ENCODE assay signal across 17 cellular contexts in genomic region chr4:98963538-98964433, GRCh38. TPM values are rescaled to one million over a fixed set of nuclear protein-coding genes. Genes with fewer than 3 reads are reported as not detected.
DNase-seq lines count a peak whose midpoint lies in the region; ATAC-seq and TF ChIP-seq lines count a peak whose summit lies in the region.
"Had no signal": no experiment of that assay in that cellular context is flagged by ENCODE, and none has a peak within 500 bp of the region (broad histone marks: within the 10 kb centered on the region; RNA-seq: fewer than 3 reads in every experiment).

No MANE protein-coding gene starts in this region.

- H3K4me1 ChIP-seq in SK-N-SH (ENCODE audit: control insufficient read depth in 1 of 2, insufficient read depth in 2 of 2, low read depth in 1 of 2, low read length in 1 of 2), result peaks cover 0 to 6% of the 10 kb centered on the region in 2 experiments; a peak in 1 of 4 replicates
- H3K4me1 ChIP-seq: BE2C had no signal

- H3K4me3 Mint-ChIP-seq in HFFc6, result peak overlapping the region; percentile 47; the same call in 1 of the 2 replicates
- no peak overlapping the region for H3K4me3 Mint-ChIP-seq in activated CD4-positive, alpha-beta memory T cell treated with anti-CD3 and anti-CD28 coated beads for 36 hours
- H3K4me3 Mint-ChIP-seq: memory B cell had no signal

- H3K36me3 ChIP-seq in SK-N-SH (replicated peaks in 1 of 2; ENCODE audit: control insufficient read depth in 1 of 2, insufficient read depth in 2 of 2, low read length in 1 of 2), result no peaks in the 10 kb centered on the region
- H3K36me3 ChIP-seq: BE2C had no signal

- intact Hi-C loops in activated CD4-positive, alpha-beta memory T cell treated with anti-CD3 and anti-CD28 coated beads for 36 hours (cut with micrococcal nuclease), result no loop called here

- H3K79me2 ChIP-seq in SK-N-SH (ENCODE audit: insufficient read depth), result no peaks in the 10 kb centered on the region

- H3K27me3 Mint-ChIP-seq in HFFc6 (ENCODE audit: insufficient read depth), result peaks cover 1% of the 10 kb centered on the region; the same call in 1 of the 2 replicates
- no peaks in the 10 kb centered on the region for H3K27me3 Mint-ChIP-seq in activated CD4-positive, alpha-beta memory T cell treated with anti-CD3 and anti-CD28 coated beads for 36 hours

- H3K27me3 ChIP-seq in SK-N-SH (ENCODE audit: insufficient read depth), result no peaks in the 10 kb centered on the region
- H3K27me3 ChIP-seq: BE2C had no signal

- no peak for TF ChIP-seq EP300 in SK-N-SH (IDR thresholded peaks at IDR 0.05; ENCODE audit: borderline replicate concordance in 1 of 2, low read depth in 1 of 2, low read length in 1 of 2)

- no peak for ATAC-seq in HG03354 (IDR thresholded peaks at IDR 0.05; ENCODE audit: poor library complexity, severe bottlenecking, unreplicated experiment)
- ATAC-seq: Panc1 had no signal

- no peak overlapping the region; the same call in 1 of the 2 replicates for H3K4me2 ChIP-seq in SK-N-SH

- no peak for TF ChIP-seq CTCF in HFFc6 (IDR thresholded peaks at IDR 0.05)
- TF ChIP-seq CTCF in SK-N-SH (IDR thresholded peaks at IDR 0.05), result no peak

- 71% methylated on average over 4 of the region's 5 CpGs for WGBS in SK-N-SH (ENCODE audit: low lambda C conversion rate)

- POLR2A ChIA-PET in SK-N-SH (lab: Yijun Ruan, JAX), result no interaction called here
- POLR2A ChIA-PET in activated CD4-positive, alpha-beta memory T cell treated with anti-CD3 and anti-CD28 coated beads for 36 hours (lab: Charles Lee), result no interaction called here

- DNase-seq in HFFc6 (no peak), SK-N-SH (no peak), epithelial cell of prostate (ENCODE audit: low read depth, low spot score) (no peak), occipital lobe (lab: John Stamatoyannopoulos, UW) (peak; percentile 44), foreskin melanocyte (no peak), SIG-M5 (lab: John Stamatoyannopoulos, UW) (no peak)
- no peak for DNase-seq in activated CD4-positive, alpha-beta memory T cell treated with anti-CD3 and anti-CD28 coated beads for 36 hours
- DNase-seq: activated naive CD4-positive, alpha-beta T cell; BE2C; DMS79 treated with DMSO at 0.1 percent for 48 hours; effector CD4-positive, alpha-beta T cell; Kasumi-1; NCI-H1694; NCI-H526 had no signal

- no peaks in the 10 kb centered on the region for H3K9me3 Mint-ChIP-seq in HFFc6
- no peaks in the 10 kb centered on the region for H3K9me3 Mint-ChIP-seq in activated CD4-positive, alpha-beta memory T cell treated with anti-CD3 and anti-CD28 coated beads for 36 hours

- H3K27ac ChIP-seq in SK-N-SH (ENCODE audit: low read depth in 2 of 2, low read length in 1 of 2), result no peak overlapping the region
- peak overlapping the region; percentile 87 for H3K27ac ChIP-seq in epithelial cell of prostate

- H2AFZ ChIP-seq in SK-N-SH (ENCODE audit: low read depth), result peak overlapping the region; percentile 23

- H3K27ac Mint-ChIP-seq in HFFc6, result peak overlapping the region; percentile 72
- H3K27ac Mint-ChIP-seq in activated CD4-positive, alpha-beta memory T cell treated with anti-CD3 and anti-CD28 coated beads for 36 hours, result no peak overlapping the region
- H3K27ac Mint-ChIP-seq: memory B cell had no signal

- H3K9ac ChIP-seq in SK-N-SH, result no peak overlapping the region

- H3F3A ChIP-seq in SK-N-SH (replicated peaks; ENCODE audit: insufficient read depth), result no peaks in the 10 kb centered on the region

- no peak for TF ChIP-seq RAD21 in SK-N-SH (IDR thresholded peaks at IDR 0.05; ENCODE audit: low read length)

- no peak overlapping the region for H3K4me3 ChIP-seq in SK-N-SH (ENCODE audit: low read depth in 2 of 2, low read length in 1 of 2)

- no peaks in the 10 kb centered on the region for H4K20me1 ChIP-seq in SK-N-SH (ENCODE audit: insufficient read depth)

- peaks cover 3% of the 10 kb centered on the region; the same call in 1 of the 2 replicates for H3K36me3 Mint-ChIP-seq in HFFc6 (ENCODE audit: low read depth)
- H3K36me3 Mint-ChIP-seq in activated CD4-positive, alpha-beta memory T cell treated with anti-CD3 and anti-CD28 coated beads for 36 hours, result no peaks in the 10 kb centered on the region

- CTCF ChIA-PET in SK-N-SH (lab: Yijun Ruan, JAX), result interaction anchor here (0.6 to 1.8 kb wide), 2 partner anchors 31 to 137 kb away, joined by 3 read pairs; no protein-coding TSS in a partner anchor
- CTCF ChIA-PET in activated CD4-positive, alpha-beta memory T cell treated with anti-CD3 and anti-CD28 coated beads for 36 hours (lab: Charles Lee), result interaction anchor here (0.6 kb wide), 1 partner anchor 31 kb away, joined by 3 read pairs; no protein-coding TSS in a partner anchor

- no peaks in the 10 kb centered on the region for H3K9me2 ChIP-seq in SK-N-SH

- H3K9me3 ChIP-seq in SK-N-SH, result no peaks in the 10 kb centered on the region
- H3K9me3 ChIP-seq: BE2C had no signal

- H3K4me1 Mint-ChIP-seq in HFFc6 (ENCODE audit: low read depth), result peaks cover 21% of the 10 kb centered on the region
- H3K4me1 Mint-ChIP-seq in activated CD4-positive, alpha-beta memory T cell treated with anti-CD3 and anti-CD28 coated beads for 36 hours (ENCODE audit: low read depth), result peaks cover 7% of the 10 kb centered on the region
- H3K4me1 Mint-ChIP-seq: memory B cell had no signal

TF ChIP-seq in SK-N-SH, 30 proteins besides CTCF, POLR2A, EP300 and RAD21:
- no peak for TF ChIP-seq RCOR1 (IDR thresholded peaks at IDR 0.05; ENCODE audit: low read length)
- no peak for TF ChIP-seq RFX5 (IDR thresholded peaks at IDR 0.05; ENCODE audit: low read length)
- TF ChIP-seq, protein P1, sequence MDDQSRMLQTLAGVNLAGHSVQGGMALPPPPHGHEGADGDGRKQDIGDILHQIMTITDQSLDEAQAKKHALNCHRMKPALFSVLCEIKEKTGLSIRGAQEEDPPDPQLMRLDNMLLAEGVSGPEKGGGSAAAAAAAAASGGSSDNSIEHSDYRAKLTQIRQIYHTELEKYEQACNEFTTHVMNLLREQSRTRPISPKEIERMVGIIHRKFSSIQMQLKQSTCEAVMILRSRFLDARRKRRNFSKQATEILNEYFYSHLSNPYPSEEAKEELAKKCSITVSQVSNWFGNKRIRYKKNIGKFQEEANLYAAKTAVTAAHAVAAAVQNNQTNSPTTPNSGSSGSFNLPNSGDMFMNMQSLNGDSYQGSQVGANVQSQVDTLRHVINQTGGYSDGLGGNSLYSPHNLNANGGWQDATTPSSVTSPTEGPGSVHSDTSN (IDR thresholded peaks at IDR 0.05), result no peak
- no peak for TF ChIP-seq CHD2 (IDR thresholded peaks at IDR 0.05; ENCODE audit: low read length, partially characterized antibody)

RNA-seq across cellular contexts. Expression of gene METAP1, which starts 31.7 kb away (rescaled TPM):
- 10 to 100 TPM; 49.0 to 61.4 (median 56.1) TPM for total RNA-seq in HFFc6 (2021; fragmentation: NEBNext Ultra II Directional; extraction: Animal tissue kit (Norgen Biotek cat#: 25700))
- 41.0 and 51.2 TPM in 2 replicates for polyA plus RNA-seq in SK-N-SH (2012; rRNA removed)
- 56.5 and 63.6 TPM in 2 replicates for polyA plus RNA-seq in SK-N-SH (2012; cell fraction: cytosol; rRNA removed)
- 54.6 and 62.8 TPM in 2 replicates for polyA plus RNA-seq in SK-N-SH (2012; cell fraction: nucleus; rRNA removed)
- total RNA-seq in occipital lobe, result 34.0 TPM
- total RNA-seq in activated CD4-positive, alpha-beta memory T cell treated with anti-CD3 and anti-CD28 coated beads for 36 hours, result 10 to 100 TPM; 60.7 to 61.1 TPM

RNA-seq across cellular contexts. Expression of gene EIF4E, which starts 34.9 kb away (rescaled TPM):
- total RNA-seq in HFFc6 (2021; fragmentation: NEBNext Ultra II Directional; extraction: Animal tissue kit (Norgen Biotek cat#: 25700)), result 100 to 1,000 TPM; 117 to 147 (median 127) TPM
- polyA plus RNA-seq in SK-N-SH (2012; rRNA removed), result 59.8 and 67.6 TPM in 2 replicates
- 101 and 141 TPM in 2 replicates for polyA plus RNA-seq in SK-N-SH (2012; cell fraction: cytosol; rRNA removed)
- 19.5 and 38.9 TPM in 2 replicates for polyA plus RNA-seq in SK-N-SH (2012; cell fraction: nucleus; rRNA removed)
- total RNA-seq in occipital lobe, result 185 TPM
- total RNA-seq in activated CD4-positive, alpha-beta memory T cell treated with anti-CD3 and anti-CD28 coated beads for 36 hours, result 100 to 1,000 TPM; 121 to 124 TPM
